ENCODE assay signal across 8 cellular contexts in the genomic region with DNA sequence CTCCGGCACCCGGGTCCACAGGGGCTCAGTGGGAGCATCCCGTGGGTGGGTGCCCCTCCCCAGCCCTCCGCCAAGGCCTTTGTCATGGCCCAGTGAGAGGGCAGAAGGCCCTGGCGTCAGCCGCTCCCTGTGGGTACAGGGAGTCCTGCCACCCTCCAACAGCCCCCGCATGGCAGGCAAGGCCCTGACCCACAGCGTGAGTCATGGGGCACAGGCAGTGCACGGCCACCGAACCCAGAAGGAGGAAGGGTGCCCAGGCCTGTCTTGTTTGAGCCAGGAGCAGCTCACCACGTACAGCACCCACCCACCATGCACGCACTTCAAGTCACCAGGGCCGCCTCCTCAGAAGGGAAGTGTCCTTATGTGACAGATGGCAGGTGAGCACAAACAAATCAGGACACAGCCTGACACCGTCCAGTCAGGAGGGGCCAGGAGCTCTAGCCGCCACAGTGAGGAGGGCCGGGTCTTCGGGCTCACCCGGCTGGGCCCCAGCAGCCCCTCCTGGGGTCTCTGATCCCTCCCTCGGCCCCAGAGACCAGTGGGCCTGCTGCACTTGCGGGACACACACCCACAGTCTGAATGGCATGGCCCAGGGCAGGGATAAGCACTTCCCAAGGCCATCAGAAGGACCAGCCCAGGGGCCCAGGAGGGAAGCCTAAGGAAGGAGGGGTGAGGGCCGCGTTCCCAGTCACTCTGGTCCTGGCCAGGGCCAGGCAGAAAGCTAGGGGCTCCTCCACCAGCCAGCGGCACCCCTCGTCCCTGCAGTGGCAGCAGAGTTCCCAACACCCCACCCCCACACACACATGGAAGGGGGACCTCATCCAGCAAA. TPM values are rescaled to one million over a fixed set of nuclear protein-coding genes. Genes with fewer than 3 reads are reported as not detected.
DNase-seq lines count a peak whose midpoint lies in the region; ATAC-seq and TF ChIP-seq lines count a peak whose summit lies in the region.

No MANE protein-coding gene starts in this region.

- in situ Hi-C loops in GM18951 (cut with MboI; ENCODE audit: low sequenced_read_pairs, unreplicated experiment), result no loop called here

- TF ChIP-seq POLR2A in GM18951 (IDR thresholded peaks at IDR 0.05; ENCODE audit: extremely low read depth, insufficient read depth, insufficient read length), result peak; percentile 42

- H3K27ac ChIP-seq in dorsolateral prefrontal cortex, result peak overlapping the region in 58 of 59 donors; percentile 44 to 99 (median 90)

- no peak for TF ChIP-seq CTCF in dorsolateral prefrontal cortex (IDR thresholded peaks at IDR 0.05 in 54 of 56, conservative IDR thresholded peaks at IDR 0.05 in 2 of 56; ENCODE audit: low read depth in 1 of 56, partially characterized antibody in 56 of 56)

- peak overlapping the region in 55 of 59 donors; percentile 0 to 61 (median 39) for H3K4me3 ChIP-seq in dorsolateral prefrontal cortex

- DNase-seq in dorsolateral prefrontal cortex (peak in 7 of 10 donors; percentile 42 to 89 (median 68)), posterior vena cava (ENCODE audit: low spot score) (no peak), SHP77 (lab: John Stamatoyannopoulos, UW) (no peak), SIG-M5 (lab: John Stamatoyannopoulos, UW) (no peak)
- DNase-seq in stimulated activated CD4-positive, alpha-beta T cell treated with anti-CD3 and anti-CD28 coated beads, Interleukin-12 subunit alpha, Interleukin-12 subunit beta, amount 100 ng/mL, for 24 hours (ENCODE audit: low read depth in 2 of 2), result peak; percentile 8 to 44

- intact Hi-C loops in dorsolateral prefrontal cortex (cut with DNase I) (no loop called here), posterior vena cava (cut with DNase I) (no loop called here)

- H3K27me3 ChIP-seq in dorsolateral prefrontal cortex, result no peaks in the 10 kb centered on the region

- ATAC-seq in HG03039 (IDR thresholded peaks at IDR 0.05; ENCODE audit: unreplicated experiment), result peak; percentile 29
- peak; percentile 40 to 46 for ATAC-seq in activated CD4-positive, CD25-positive, alpha-beta regulatory T cell treated with anti-CD3 and anti-CD28 coated beads, Interleukin-2, amount 50 U/mL, for 24 hours

RNA-seq across cellular contexts. Expression of a gene that starts 25.8 kb away (rescaled TPM):
- 100 to 1,000 TPM; 151 to 703 (median 290) TPM for total RNA-seq in dorsolateral prefrontal cortex
- total RNA-seq in posterior vena cava, result 10 to 100 TPM; 49.2 to 84.8 TPM

Comparison
In these comparisons a context has a peak if more than half of its experiments do, and no peak if none do; other contexts are left out.
1. DNase-seq: peak in dorsolateral prefrontal cortex (7 of 10) and stimulated activated CD4-positive, alpha-beta T cell treated with anti-CD3 and anti-CD28 coated beads, Interleukin-12 subunit alpha, Interleukin-12 subunit beta, amount 100 ng/mL, for 24 hours (2 of 2); none in posterior vena cava (single experiment), SHP77 (0 of 2) and SIG-M5 (single experiment).